2 cellular contexts compared by ENCODE assay signal in the genomic region with DNA sequence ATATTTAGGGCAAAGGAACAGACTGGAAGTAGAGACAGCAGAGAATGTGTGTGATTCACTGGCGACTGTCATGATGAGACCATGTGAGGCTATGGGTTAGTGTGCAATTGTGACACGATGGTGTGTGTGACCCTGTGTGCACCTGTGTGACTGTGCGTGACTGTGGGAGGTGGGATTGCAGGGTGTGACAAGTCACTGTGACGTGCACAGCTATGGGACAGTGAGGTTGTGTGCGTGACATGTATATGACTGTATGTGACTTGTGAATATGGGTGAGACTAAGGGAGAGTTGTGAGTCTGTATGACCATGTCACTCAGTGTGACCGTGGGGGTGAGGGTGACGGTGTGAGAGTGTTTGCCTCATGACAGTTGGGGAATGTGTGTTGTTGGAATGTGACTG.
TF ChIP-seq lines count a peak whose summit lies in the region.

No MANE protein-coding gene starts in this region.

TF ChIP-seq in IMR-90, 13 proteins besides CTCF, POLR2A, EP300 and RAD21:
- TF ChIP-seq, protein P1, sequence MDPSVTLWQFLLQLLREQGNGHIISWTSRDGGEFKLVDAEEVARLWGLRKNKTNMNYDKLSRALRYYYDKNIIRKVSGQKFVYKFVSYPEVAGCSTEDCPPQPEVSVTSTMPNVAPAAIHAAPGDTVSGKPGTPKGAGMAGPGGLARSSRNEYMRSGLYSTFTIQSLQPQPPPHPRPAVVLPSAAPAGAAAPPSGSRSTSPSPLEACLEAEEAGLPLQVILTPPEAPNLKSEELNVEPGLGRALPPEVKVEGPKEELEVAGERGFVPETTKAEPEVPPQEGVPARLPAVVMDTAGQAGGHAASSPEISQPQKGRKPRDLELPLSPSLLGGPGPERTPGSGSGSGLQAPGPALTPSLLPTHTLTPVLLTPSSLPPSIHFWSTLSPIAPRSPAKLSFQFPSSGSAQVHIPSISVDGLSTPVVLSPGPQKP (IDR thresholded peaks at IDR 0.05; ENCODE audit: borderline replicate concordance, low read depth, low read length): no peak
- TF ChIP-seq BHLHE40 (IDR thresholded peaks at IDR 0.05; ENCODE audit: low read depth, low read length): no peak
- TF ChIP-seq MAZ (IDR thresholded peaks at IDR 0.05; ENCODE audit: borderline replicate concordance, low read depth, low read length): no peak
- no peak for TF ChIP-seq NFE2L2 (IDR thresholded peaks at IDR 0.05; ENCODE audit: low read depth, low read length)
- no peak for TF ChIP-seq RCOR1 (IDR thresholded peaks at IDR 0.05; ENCODE audit: insufficient replicate concordance, low read length)
- no peak for TF ChIP-seq SMC3 (IDR thresholded peaks at IDR 0.05; ENCODE audit: low read depth, low read length)
- no peak for TF ChIP-seq FOS (IDR thresholded peaks at IDR 0.05; ENCODE audit: low read depth, low read length)
- TF ChIP-seq CEBPB (IDR thresholded peaks at IDR 0.05; ENCODE audit: low read depth, low read length): no peak
- TF ChIP-seq MAFK (IDR thresholded peaks at IDR 0.05; ENCODE audit: low read depth, low read length): no peak
- TF ChIP-seq MXI1 (IDR thresholded peaks at IDR 0.05; ENCODE audit: borderline replicate concordance, low read depth, low read length): no peak
- TF ChIP-seq CHD1 (IDR thresholded peaks at IDR 0.05; ENCODE audit: low read depth, low read length): no peak
- TF ChIP-seq, protein P2, sequence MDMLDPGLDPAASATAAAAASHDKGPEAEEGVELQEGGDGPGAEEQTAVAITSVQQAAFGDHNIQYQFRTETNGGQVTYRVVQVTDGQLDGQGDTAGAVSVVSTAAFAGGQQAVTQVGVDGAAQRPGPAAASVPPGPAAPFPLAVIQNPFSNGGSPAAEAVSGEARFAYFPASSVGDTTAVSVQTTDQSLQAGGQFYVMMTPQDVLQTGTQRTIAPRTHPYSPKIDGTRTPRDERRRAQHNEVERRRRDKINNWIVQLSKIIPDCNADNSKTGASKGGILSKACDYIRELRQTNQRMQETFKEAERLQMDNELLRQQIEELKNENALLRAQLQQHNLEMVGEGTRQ (IDR thresholded peaks at IDR 0.05; ENCODE audit: low read depth, low read length): no peak
- no peak for TF ChIP-seq RFX5 (IDR thresholded peaks at IDR 0.05; ENCODE audit: low read depth, low read length)
TF ChIP-seq in IMR-90: peak in this region for 0.

TF ChIP-seq in H1, 55 proteins besides CTCF, POLR2A, EP300 and RAD21:
- TF ChIP-seq RFX5 (IDR thresholded peaks at IDR 0.05; ENCODE audit: borderline replicate concordance, low read depth, low read length) (no peak), SP1 (IDR thresholded peaks at IDR 0.05; ENCODE audit: low read depth, low read length) (no peak), SIN3A (conservative IDR thresholded peaks at IDR 0.05 in 1 of 2, IDR thresholded peaks at IDR 0.05 in 1 of 2; ENCODE audit: low read depth in 1 of 2, low read length in 2 of 2) (no peak), SP4 (IDR thresholded peaks at IDR 0.05; ENCODE audit: low read length) (no peak), GABPA (IDR thresholded peaks at IDR 0.05; ENCODE audit: borderline replicate concordance, insufficient read depth, low read length) (no peak), RXRA (IDR thresholded peaks at IDR 0.05; ENCODE audit: insufficient read depth, low read depth, low read length) (no peak), CTBP2 (IDR thresholded peaks at IDR 0.05; ENCODE audit: borderline replicate concordance, insufficient read depth, insufficient read length, low read length) (no peak), POU5F1 (IDR thresholded peaks at IDR 0.05; ENCODE audit: low read depth, low read length) (no peak), EZH2 (IDR thresholded peaks at IDR 0.05; ENCODE audit: low read depth, low read length, severe bottlenecking) (no peak), KDM5A (IDR thresholded peaks at IDR 0.05; ENCODE audit: low read length) (no peak), EGR1 (IDR thresholded peaks at IDR 0.05; ENCODE audit: borderline replicate concordance, low read depth, low read length) (no peak), CHD1 (IDR thresholded peaks at IDR 0.05; ENCODE audit: low read depth, low read length) (no peak), SRF (IDR thresholded peaks at IDR 0.05; ENCODE audit: low read depth, low read length) (no peak), GTF2F1 (IDR thresholded peaks at IDR 0.05; ENCODE audit: borderline replicate concordance, low read depth, low read length) (no peak), TCF12 (IDR thresholded peaks at IDR 0.05; ENCODE audit: low read depth, low read length) (no peak)
- TF ChIP-seq, protein P3, sequence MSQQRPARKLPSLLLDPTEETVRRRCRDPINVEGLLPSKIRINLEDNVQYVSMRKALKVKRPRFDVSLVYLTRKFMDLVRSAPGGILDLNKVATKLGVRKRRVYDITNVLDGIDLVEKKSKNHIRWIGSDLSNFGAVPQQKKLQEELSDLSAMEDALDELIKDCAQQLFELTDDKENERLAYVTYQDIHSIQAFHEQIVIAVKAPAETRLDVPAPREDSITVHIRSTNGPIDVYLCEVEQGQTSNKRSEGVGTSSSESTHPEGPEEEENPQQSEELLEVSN (IDR thresholded peaks at IDR 0.05): no peak
- TF ChIP-seq, protein P4, sequence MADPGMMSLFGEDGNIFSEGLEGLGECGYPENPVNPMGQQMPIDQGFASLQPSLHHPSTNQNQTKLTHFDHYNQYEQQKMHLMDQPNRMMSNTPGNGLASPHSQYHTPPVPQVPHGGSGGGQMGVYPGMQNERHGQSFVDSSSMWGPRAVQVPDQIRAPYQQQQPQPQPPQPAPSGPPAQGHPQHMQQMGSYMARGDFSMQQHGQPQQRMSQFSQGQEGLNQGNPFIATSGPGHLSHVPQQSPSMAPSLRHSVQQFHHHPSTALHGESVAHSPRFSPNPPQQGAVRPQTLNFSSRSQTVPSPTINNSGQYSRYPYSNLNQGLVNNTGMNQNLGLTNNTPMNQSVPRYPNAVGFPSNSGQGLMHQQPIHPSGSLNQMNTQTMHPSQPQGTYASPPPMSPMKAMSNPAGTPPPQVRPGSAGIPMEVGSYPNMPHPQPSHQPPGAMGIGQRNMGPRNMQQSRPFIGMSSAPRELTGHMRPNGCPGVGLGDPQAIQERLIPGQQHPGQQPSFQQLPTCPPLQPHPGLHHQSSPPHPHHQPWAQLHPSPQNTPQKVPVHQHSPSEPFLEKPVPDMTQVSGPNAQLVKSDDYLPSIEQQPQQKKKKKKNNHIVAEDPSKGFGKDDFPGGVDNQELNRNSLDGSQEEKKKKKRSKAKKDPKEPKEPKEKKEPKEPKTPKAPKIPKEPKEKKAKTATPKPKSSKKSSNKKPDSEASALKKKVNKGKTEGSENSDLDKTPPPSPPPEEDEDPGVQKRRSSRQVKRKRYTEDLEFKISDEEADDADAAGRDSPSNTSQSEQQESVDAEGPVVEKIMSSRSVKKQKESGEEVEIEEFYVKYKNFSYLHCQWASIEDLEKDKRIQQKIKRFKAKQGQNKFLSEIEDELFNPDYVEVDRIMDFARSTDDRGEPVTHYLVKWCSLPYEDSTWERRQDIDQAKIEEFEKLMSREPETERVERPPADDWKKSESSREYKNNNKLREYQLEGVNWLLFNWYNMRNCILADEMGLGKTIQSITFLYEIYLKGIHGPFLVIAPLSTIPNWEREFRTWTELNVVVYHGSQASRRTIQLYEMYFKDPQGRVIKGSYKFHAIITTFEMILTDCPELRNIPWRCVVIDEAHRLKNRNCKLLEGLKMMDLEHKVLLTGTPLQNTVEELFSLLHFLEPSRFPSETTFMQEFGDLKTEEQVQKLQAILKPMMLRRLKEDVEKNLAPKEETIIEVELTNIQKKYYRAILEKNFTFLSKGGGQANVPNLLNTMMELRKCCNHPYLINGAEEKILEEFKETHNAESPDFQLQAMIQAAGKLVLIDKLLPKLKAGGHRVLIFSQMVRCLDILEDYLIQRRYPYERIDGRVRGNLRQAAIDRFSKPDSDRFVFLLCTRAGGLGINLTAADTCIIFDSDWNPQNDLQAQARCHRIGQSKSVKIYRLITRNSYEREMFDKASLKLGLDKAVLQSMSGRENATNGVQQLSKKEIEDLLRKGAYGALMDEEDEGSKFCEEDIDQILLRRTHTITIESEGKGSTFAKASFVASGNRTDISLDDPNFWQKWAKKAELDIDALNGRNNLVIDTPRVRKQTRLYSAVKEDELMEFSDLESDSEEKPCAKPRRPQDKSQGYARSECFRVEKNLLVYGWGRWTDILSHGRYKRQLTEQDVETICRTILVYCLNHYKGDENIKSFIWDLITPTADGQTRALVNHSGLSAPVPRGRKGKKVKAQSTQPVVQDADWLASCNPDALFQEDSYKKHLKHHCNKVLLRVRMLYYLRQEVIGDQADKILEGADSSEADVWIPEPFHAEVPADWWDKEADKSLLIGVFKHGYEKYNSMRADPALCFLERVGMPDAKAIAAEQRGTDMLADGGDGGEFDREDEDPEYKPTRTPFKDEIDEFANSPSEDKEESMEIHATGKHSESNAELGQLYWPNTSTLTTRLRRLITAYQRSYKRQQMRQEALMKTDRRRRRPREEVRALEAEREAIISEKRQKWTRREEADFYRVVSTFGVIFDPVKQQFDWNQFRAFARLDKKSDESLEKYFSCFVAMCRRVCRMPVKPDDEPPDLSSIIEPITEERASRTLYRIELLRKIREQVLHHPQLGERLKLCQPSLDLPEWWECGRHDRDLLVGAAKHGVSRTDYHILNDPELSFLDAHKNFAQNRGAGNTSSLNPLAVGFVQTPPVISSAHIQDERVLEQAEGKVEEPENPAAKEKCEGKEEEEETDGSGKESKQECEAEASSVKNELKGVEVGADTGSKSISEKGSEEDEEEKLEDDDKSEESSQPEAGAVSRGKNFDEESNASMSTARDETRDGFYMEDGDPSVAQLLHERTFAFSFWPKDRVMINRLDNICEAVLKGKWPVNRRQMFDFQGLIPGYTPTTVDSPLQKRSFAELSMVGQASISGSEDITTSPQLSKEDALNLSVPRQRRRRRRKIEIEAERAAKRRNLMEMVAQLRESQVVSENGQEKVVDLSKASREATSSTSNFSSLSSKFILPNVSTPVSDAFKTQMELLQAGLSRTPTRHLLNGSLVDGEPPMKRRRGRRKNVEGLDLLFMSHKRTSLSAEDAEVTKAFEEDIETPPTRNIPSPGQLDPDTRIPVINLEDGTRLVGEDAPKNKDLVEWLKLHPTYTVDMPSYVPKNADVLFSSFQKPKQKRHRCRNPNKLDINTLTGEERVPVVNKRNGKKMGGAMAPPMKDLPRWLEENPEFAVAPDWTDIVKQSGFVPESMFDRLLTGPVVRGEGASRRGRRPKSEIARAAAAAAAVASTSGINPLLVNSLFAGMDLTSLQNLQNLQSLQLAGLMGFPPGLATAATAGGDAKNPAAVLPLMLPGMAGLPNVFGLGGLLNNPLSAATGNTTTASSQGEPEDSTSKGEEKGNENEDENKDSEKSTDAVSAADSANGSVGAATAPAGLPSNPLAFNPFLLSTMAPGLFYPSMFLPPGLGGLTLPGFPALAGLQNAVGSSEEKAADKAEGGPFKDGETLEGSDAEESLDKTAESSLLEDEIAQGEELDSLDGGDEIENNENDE (IDR thresholded peaks at IDR 0.05; ENCODE audit: insufficient replicate concordance, low read length): no peak
